33 cellular contexts compared by ENCODE assay signal in the genomic region with DNA sequence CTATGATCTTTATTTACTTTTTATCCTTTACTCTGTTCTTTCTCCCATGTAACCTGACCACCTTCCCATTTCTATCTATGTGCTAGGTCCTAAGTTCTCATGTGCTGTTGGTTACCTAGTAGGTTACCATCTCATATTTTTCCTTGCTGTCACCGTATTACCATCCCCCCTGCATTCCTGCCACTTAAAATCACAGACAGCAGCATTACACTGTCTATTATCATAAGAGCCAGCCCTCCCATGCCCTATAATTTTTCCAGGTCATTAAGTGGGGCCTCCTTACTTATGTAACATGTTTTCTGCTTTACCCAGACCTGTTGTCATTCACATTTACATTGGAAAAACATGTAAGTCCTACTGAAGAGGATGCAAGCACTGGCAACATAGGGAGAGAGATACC.
"Had no signal": no experiment of that assay in that cellular context is flagged by ENCODE, and none has a peak within 500 bp of the region (broad histone marks: within the 10 kb centered on the region; RNA-seq: fewer than 3 reads in every experiment).

No MANE protein-coding gene starts in this region.

- H3K9me3 ChIP-seq: adrenal gland, breast epithelium, esophagus muscularis mucosa, gastrocnemius medialis had no signal

- H3K36me3 ChIP-seq: adrenal gland, breast epithelium, cardiac muscle cell, esophagus muscularis mucosa, gastrocnemius medialis had no signal

- DNase-seq: activated CD4-positive, alpha-beta memory T cell treated with anti-CD3 and anti-CD28 coated beads for 36 hours; activated CD4-positive, alpha-beta T cell treated with anti-CD3 and anti-CD28 coated beads for 36 hours; activated CD4-positive, alpha-beta T cell treated with anti-CD3 and anti-CD28 coated beads, Interleukin-2, amount 10 ng/mL, durations not matched to agents 24 days and 14 days; activated CD4-positive, CD25-positive, alpha-beta regulatory T cell; activated CD4-positive, CD25-positive, alpha-beta regulatory T cell treated with anti-CD3 and anti-CD28 coated beads, Interleukin-2, amount 50 U/mL, for 72 hours; activated CD8-positive, alpha-beta memory T cell treated with anti-CD3 and anti-CD28 coated beads, Interleukin-2, amount 10 ng/mL, durations not matched to agents 7 days and 5 days; activated CD8-positive, alpha-beta memory T cell treated with anti-CD3 and anti-CD28 coated beads, Interleukin-2, amount 50 U/mL, for 4 hours; activated CD8-positive, alpha-beta T cell treated with anti-CD3 and anti-CD28 coated beads, Interleukin-2, amount 10 ng/mL, durations not matched to agents 7 days and 5 days; activated effector memory CD4-positive, alpha-beta T cell treated with anti-CD3 and anti-CD28 coated beads, Interleukin-2, amount 50 U/mL, for 16 hours; activated naive CD4-positive, alpha-beta T cell treated with anti-CD3 and anti-CD28 coated beads for 36 hours; activated naive CD8-positive, alpha-beta T cell treated with anti-CD3 and anti-CD28 coated beads for 36 hours; activated naive CD8-positive, alpha-beta T cell treated with anti-CD3 and anti-CD28 coated beads, Interleukin-2, amount 50 U/mL, for 24 hours; activated T-cell treated with anti-CD3 and anti-CD28 coated beads, Interleukin-2, amount 50 U/mL, for 1 hour; activated T-cell treated with anti-CD3 and anti-CD28 coated beads, Interleukin-2, amount 50 U/mL, for 48 hours; adrenal gland; amygdala; aorta; dorsolateral prefrontal cortex; effector memory CD8-positive, alpha-beta T cell; erythroblast; foreskin keratinocyte; gastrocnemius medialis; T-helper 2 cell had no signal

- H3K4me1 Mint-ChIP-seq: activated CD4-positive, alpha-beta T cell treated with anti-CD3 and anti-CD28 coated beads for 36 hours; activated CD4-positive, alpha-beta T cell treated with anti-CD3 and anti-CD28 coated beads, Interleukin-2, amount 10 ng/mL, durations not matched to agents 24 days and 14 days; activated CD8-positive, alpha-beta memory T cell treated with anti-CD3 and anti-CD28 coated beads, Interleukin-2, amount 10 ng/mL, durations not matched to agents 7 days and 5 days; activated naive CD4-positive, alpha-beta T cell treated with anti-CD3 and anti-CD28 coated beads, Interleukin-2, amount 50 U/mL, for 24 hours; activated naive CD8-positive, alpha-beta T cell treated with anti-CD3 and anti-CD28 coated beads for 36 hours; activated naive CD8-positive, alpha-beta T cell treated with anti-CD3 and anti-CD28 coated beads, Interleukin-2, amount 50 U/mL, for 24 hours; central memory CD8-positive, alpha-beta T cell had no signal

- H3K27me3 ChIP-seq: adrenal gland, breast epithelium, cardiac muscle cell, esophagus muscularis mucosa, foreskin keratinocyte, gastrocnemius medialis had no signal

- H3K27ac Mint-ChIP-seq: activated CD4-positive, alpha-beta memory T cell treated with anti-CD3 and anti-CD28 coated beads for 36 hours; activated CD4-positive, alpha-beta T cell treated with anti-CD3 and anti-CD28 coated beads for 36 hours; activated CD4-positive, alpha-beta T cell treated with anti-CD3 and anti-CD28 coated beads, Interleukin-2, amount 10 ng/mL, durations not matched to agents 24 days and 14 days; activated CD8-positive, alpha-beta memory T cell treated with anti-CD3 and anti-CD28 coated beads, Interleukin-2, amount 10 ng/mL, durations not matched to agents 7 days and 5 days; activated CD8-positive, alpha-beta T cell treated with anti-CD3 and anti-CD28 coated beads, Interleukin-2, amount 10 ng/mL, durations not matched to agents 7 days and 5 days; activated naive CD4-positive, alpha-beta T cell treated with anti-CD3 and anti-CD28 coated beads for 36 hours; activated naive CD4-positive, alpha-beta T cell treated with anti-CD3 and anti-CD28 coated beads, Interleukin-2, amount 50 U/mL, for 24 hours; activated naive CD8-positive, alpha-beta T cell treated with anti-CD3 and anti-CD28 coated beads for 36 hours; activated naive CD8-positive, alpha-beta T cell treated with anti-CD3 and anti-CD28 coated beads, Interleukin-2, amount 50 U/mL, for 24 hours; activated T-helper 1 cell treated with anti-CD3 and anti-CD28 coated beads, Interleukin-12 subunit alpha, Interleukin-12 subunit beta, Interleukin-2, Interleukin-4 antibody, amounts not matched to agents 30 ng/mL and 10 ng/mL and 1 ng/mL, durations not matched to agents 14 hours and 24 hours and 36 hours; activated T-helper 2 cell treated with anti-CD3 and anti-CD28 coated beads, Interferon-gamma antibody, Interleukin-2, Interleukin-4, amounts not matched to agents 10 μg/mL and 5 μg/mL and 100 μg/mL, durations not matched to agents 14 hours and 24 hours and 36 hours; brain; dendritic cell treated with granulocyte-macrophage colony-stimulating factor and Interleukin-4, amounts not matched to agents 40 ng/mL and 50 ng/mL, for 4 days; effector memory CD8-positive, alpha-beta T cell had no signal

- H3K4me3 Mint-ChIP-seq: activated CD4-positive, alpha-beta memory T cell treated with anti-CD3 and anti-CD28 coated beads for 36 hours; activated CD4-positive, alpha-beta T cell treated with anti-CD3 and anti-CD28 coated beads for 36 hours; activated CD4-positive, alpha-beta T cell treated with anti-CD3 and anti-CD28 coated beads, Interleukin-2, amount 10 ng/mL, durations not matched to agents 24 days and 14 days; activated CD8-positive, alpha-beta memory T cell treated with anti-CD3 and anti-CD28 coated beads, Interleukin-2, amount 10 ng/mL, durations not matched to agents 7 days and 5 days; activated CD8-positive, alpha-beta T cell treated with anti-CD3 and anti-CD28 coated beads, Interleukin-2, amount 10 ng/mL, durations not matched to agents 7 days and 5 days; activated naive CD4-positive, alpha-beta T cell treated with anti-CD3 and anti-CD28 coated beads for 36 hours; activated naive CD4-positive, alpha-beta T cell treated with anti-CD3 and anti-CD28 coated beads, Interleukin-2, amount 50 U/mL, for 24 hours; activated naive CD8-positive, alpha-beta T cell treated with anti-CD3 and anti-CD28 coated beads for 36 hours; activated naive CD8-positive, alpha-beta T cell treated with anti-CD3 and anti-CD28 coated beads, Interleukin-2, amount 50 U/mL, for 24 hours; activated T-helper 1 cell treated with anti-CD3 and anti-CD28 coated beads, Interleukin-12 subunit alpha, Interleukin-12 subunit beta, Interleukin-2, Interleukin-4 antibody, amounts not matched to agents 30 ng/mL and 10 ng/mL and 1 ng/mL, durations not matched to agents 14 hours and 24 hours and 36 hours; brain; central memory CD8-positive, alpha-beta T cell; dendritic cell treated with granulocyte-macrophage colony-stimulating factor and Interleukin-4, amounts not matched to agents 40 ng/mL and 50 ng/mL, for 4 days; effector memory CD8-positive, alpha-beta T cell had no signal

- H3K4me3 ChIP-seq: adrenal gland, breast epithelium, cardiac muscle cell, coronary artery, dorsolateral prefrontal cortex, esophagus muscularis mucosa, gastrocnemius medialis had no signal

- H3K27me3 Mint-ChIP-seq: activated CD4-positive, alpha-beta T cell treated with anti-CD3 and anti-CD28 coated beads for 36 hours; activated CD4-positive, alpha-beta T cell treated with anti-CD3 and anti-CD28 coated beads, Interleukin-2, amount 10 ng/mL, durations not matched to agents 24 days and 14 days; activated CD8-positive, alpha-beta memory T cell treated with anti-CD3 and anti-CD28 coated beads, Interleukin-2, amount 10 ng/mL, durations not matched to agents 7 days and 5 days; brain; central memory CD8-positive, alpha-beta T cell; dendritic cell treated with granulocyte-macrophage colony-stimulating factor and Interleukin-4, amounts not matched to agents 40 ng/mL and 50 ng/mL, for 4 days had no signal

- ATAC-seq: activated CD4-positive, alpha-beta T cell treated with anti-CD3 and anti-CD28 coated beads for 36 hours; activated CD8-positive, alpha-beta memory T cell treated with anti-CD3 and anti-CD28 coated beads, Interleukin-2, amount 10 ng/mL, durations not matched to agents 7 days and 5 days; activated CD8-positive, alpha-beta T cell treated with anti-CD3 and anti-CD28 coated beads, Interleukin-2, amount 10 ng/mL, durations not matched to agents 7 days and 5 days; activated naive CD8-positive, alpha-beta T cell treated with anti-CD3 and anti-CD28 coated beads, Interleukin-2, amount 50 U/mL, for 24 hours; effector memory CD8-positive, alpha-beta T cell; foreskin keratinocyte; gastrocnemius medialis had no signal

- H3K9me3 Mint-ChIP-seq: activated CD4-positive, alpha-beta memory T cell treated with anti-CD3 and anti-CD28 coated beads for 36 hours; activated CD4-positive, alpha-beta T cell treated with anti-CD3 and anti-CD28 coated beads, Interleukin-2, amount 10 ng/mL, durations not matched to agents 24 days and 14 days; activated naive CD4-positive, alpha-beta T cell treated with anti-CD3 and anti-CD28 coated beads for 36 hours; activated naive CD4-positive, alpha-beta T cell treated with anti-CD3 and anti-CD28 coated beads, Interleukin-2, amount 50 U/mL, for 24 hours; activated naive CD8-positive, alpha-beta T cell treated with anti-CD3 and anti-CD28 coated beads for 36 hours; activated T-helper 1 cell treated with anti-CD3 and anti-CD28 coated beads, Interleukin-12 subunit alpha, Interleukin-12 subunit beta, Interleukin-2, Interleukin-4 antibody, amounts not matched to agents 30 ng/mL and 10 ng/mL and 1 ng/mL, durations not matched to agents 14 hours and 24 hours and 36 hours; activated T-helper 2 cell treated with anti-CD3 and anti-CD28 coated beads, Interferon-gamma antibody, Interleukin-2, Interleukin-4, amounts not matched to agents 10 μg/mL and 5 μg/mL and 100 μg/mL, durations not matched to agents 14 hours and 24 hours and 36 hours; central memory CD8-positive, alpha-beta T cell; dendritic cell treated with granulocyte-macrophage colony-stimulating factor and Interleukin-4, amounts not matched to agents 40 ng/mL and 50 ng/mL, for 4 days had no signal

- H3K36me3 Mint-ChIP-seq: activated CD4-positive, alpha-beta memory T cell treated with anti-CD3 and anti-CD28 coated beads for 36 hours; activated CD8-positive, alpha-beta memory T cell treated with anti-CD3 and anti-CD28 coated beads, Interleukin-2, amount 10 ng/mL, durations not matched to agents 7 days and 5 days; activated naive CD4-positive, alpha-beta T cell treated with anti-CD3 and anti-CD28 coated beads, Interleukin-2, amount 50 U/mL, for 24 hours; activated naive CD8-positive, alpha-beta T cell treated with anti-CD3 and anti-CD28 coated beads for 36 hours; brain had no signal

- H3K27ac ChIP-seq: adrenal gland, breast epithelium, cardiac muscle cell, coronary artery, dorsolateral prefrontal cortex, esophagus muscularis mucosa, foreskin keratinocyte, gastrocnemius medialis had no signal

- H3K4me1 ChIP-seq: adrenal gland, breast epithelium, foreskin keratinocyte, gastrocnemius medialis had no signal
